1 cellular context compared by ENCODE assay signal in genomic region chr2:150888337-150888736, GRCh38.
TF ChIP-seq lines count a peak whose summit lies in the region.

No MANE protein-coding gene starts in this region.

TF ChIP-seq in GM23338, 12 proteins besides CTCF, POLR2A, EP300 and RAD21 (continued from another document):
- TF ChIP-seq REST (IDR thresholded peaks at IDR 0.05; ENCODE audit: unreplicated experiment) (no peak), EZH2 (IDR thresholded peaks at IDR 0.05; ENCODE audit: low read depth, unreplicated experiment) (no peak), ZNF114 (CRISPR knock-in tag; IDR thresholded peaks at IDR 0.05) (no peak), ZNF462 (CRISPR knock-in tag; IDR thresholded peaks at IDR 0.05) (no peak), ETS1 (IDR thresholded peaks at IDR 0.05) (no peak), STAT1 (IDR thresholded peaks at IDR 0.05; ENCODE audit: unreplicated experiment) (no peak), EZH2phosphoT487 (IDR thresholded peaks at IDR 0.05; ENCODE audit: unreplicated experiment) (no peak)
